Comparison of ENCODE assay signal across 15 cellular contexts in the genomic region with DNA sequence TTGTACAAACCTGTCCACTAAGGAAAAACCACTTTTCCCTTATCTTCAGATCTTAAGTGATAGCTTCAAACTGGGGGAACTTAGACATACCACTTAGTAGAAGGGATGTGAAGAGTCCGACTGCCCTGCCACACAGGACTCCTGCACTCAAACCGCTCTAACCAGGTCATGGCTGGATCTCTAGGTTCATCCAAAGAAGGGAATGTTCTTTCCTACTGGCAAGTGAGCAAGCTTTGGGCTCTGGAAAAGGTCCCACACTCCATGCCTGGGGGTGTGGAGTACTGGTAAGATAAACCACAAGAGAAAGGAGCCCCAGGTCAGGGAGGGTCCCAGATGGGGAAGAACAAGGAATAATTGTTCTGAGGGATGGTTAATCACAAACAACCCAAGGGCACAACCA.
"Had no signal": no experiment of that assay in that cellular context is flagged by ENCODE, and none has a peak within 500 bp of the region (broad histone marks: within the 10 kb centered on the region; RNA-seq: fewer than 3 reads in every experiment).

No MANE protein-coding gene starts in this region.

- H3K27ac Mint-ChIP-seq: naive thymus-derived CD4-positive, alpha-beta T cell; nephron progenitor cell; stimulated activated memory B cell treated with anti-CD40 and anti-IgM and Interleukin-4, amounts not matched to agents 10 μg/mL and 1 μg/mL and 100 μg/mL, for 72 hours; stimulated activated naive CD8-positive, alpha-beta T cell treated with anti-CD3 and anti-CD28 coated beads, Interleukin-15, Interleukin-2, amounts not matched to agents 100 ng/mL and 50 ng/mL, for 24 hours had no signal

- H3K36me3 Mint-ChIP-seq: naive thymus-derived CD4-positive, alpha-beta T cell; stimulated activated memory B cell treated with anti-CD40 and anti-IgM and Interleukin-4, amounts not matched to agents 10 μg/mL and 1 μg/mL and 100 μg/mL, for 72 hours had no signal

- H3K27me3 Mint-ChIP-seq: stimulated activated naive CD8-positive, alpha-beta T cell treated with anti-CD3 and anti-CD28 coated beads, Interleukin-15, Interleukin-2, amounts not matched to agents 100 ng/mL and 50 ng/mL, for 24 hours had no signal

- H3K4me1 Mint-ChIP-seq: naive thymus-derived CD4-positive, alpha-beta T cell; stimulated activated memory B cell treated with anti-CD40 and anti-IgM and Interleukin-4, amounts not matched to agents 10 μg/mL and 1 μg/mL and 100 μg/mL, for 72 hours had no signal

- H3K4me3 Mint-ChIP-seq: naive thymus-derived CD4-positive, alpha-beta T cell; nephron progenitor cell; stimulated activated memory B cell treated with anti-CD40 and anti-IgM and Interleukin-4, amounts not matched to agents 10 μg/mL and 1 μg/mL and 100 μg/mL, for 72 hours; stimulated activated naive CD8-positive, alpha-beta T cell treated with anti-CD3 and anti-CD28 coated beads, Interleukin-15, Interleukin-2, amounts not matched to agents 100 ng/mL and 50 ng/mL, for 24 hours had no signal

- ATAC-seq: naive thymus-derived CD4-positive, alpha-beta T cell; right lobe of liver; stimulated activated memory B cell treated with anti-CD40 and anti-IgM and Interleukin-4, amounts not matched to agents 10 μg/mL and 1 μg/mL and 100 μg/mL, for 72 hours had no signal

- DNase-seq: colonic mucosa; dermis blood vessel endothelial cell; esophagus squamous epithelium; foreskin fibroblast; head of caudate nucleus; hippocampal formation; naive thymus-derived CD4-positive, alpha-beta T cell; nephron progenitor cell; stimulated activated CD4-positive, alpha-beta T cell treated with anti-CD3 and anti-CD28 coated beads, Interleukin-15, amount 100 ng/mL, for 24 hours; stimulated activated CD4-positive, alpha-beta T cell treated with anti-CD3 and anti-CD28 coated beads, Interleukin-1b, Interleukin-23, amount 100 ng/mL, for 48 hours; stimulated activated CD4-positive, alpha-beta T cell treated with anti-CD3 and anti-CD28 coated beads, Interleukin-4, amount 100 ng/mL, for 24 hours; transverse colon had no signal
